In genomic region chr3:112629425-112629824, GRCh38 we compare ENCODE assay signal across 8 cellular contexts. TPM values are rescaled to one million over a fixed set of nuclear protein-coding genes. Genes with fewer than 3 reads are reported as not detected.
DNase-seq lines count a peak whose midpoint lies in the region; ATAC-seq and TF ChIP-seq lines count a peak whose summit lies in the region.

No MANE protein-coding gene starts in this region.

- H3K4me1 ChIP-seq in adipocyte (ENCODE audit: control insufficient read depth, insufficient read depth, low read length) (peaks cover 84% of the 10 kb centered on the region), left lung (no peaks in the 10 kb centered on the region)

- peak overlapping the region; percentile 96 for H3K9ac ChIP-seq in adipocyte (ENCODE audit: low read length)

- H3K36me3 ChIP-seq in adipocyte (ENCODE audit: control insufficient read depth, insufficient read depth, low read length, severe bottlenecking) = peaks cover 88% of the 10 kb centered on the region
- H3K36me3 ChIP-seq in left lung = no peaks in the 10 kb centered on the region

- no peak for TF ChIP-seq CTCF in left lung (IDR thresholded peaks at IDR 0.05)

- H3K27me3 ChIP-seq in adipocyte (replicated peaks; ENCODE audit: control insufficient read depth, insufficient read depth, low read length) (no peaks in the 10 kb centered on the region), left lung (no peaks in the 10 kb centered on the region)

- H3K27ac ChIP-seq in left lung = no peak overlapping the region

- peak; percentile 86 for DNase-seq in AG20443 (ENCODE audit: low spot score)
- DNase-seq in HT-29 (ENCODE audit: low spot score) = peak; percentile 30
- DNase-seq in adipocyte (ENCODE audit: low read depth) = peak; percentile 89
- peak in 1 of 2 donors; percentile 67 for DNase-seq in left lung
- DNase-seq in SW480 (ENCODE audit: low spot score) = no peak
- DNase-seq in NCI-H1694 (lab: John Stamatoyannopoulos, UW) = no peak
- DNase-seq in mesenteric fat pad (ENCODE audit: low spot score) = no peak

- intact Hi-C loops in left lung (cut with DNase I) = no loop called here

- H3K4me3 ChIP-seq in adipocyte (ENCODE audit: low read length) (peak overlapping the region; percentile 85), left lung (no peak overlapping the region)

- peak; percentile 93 for ATAC-seq in left lung
- no peak for ATAC-seq in HG02571 (IDR thresholded peaks at IDR 0.05; ENCODE audit: unreplicated experiment)

- H3K9me3 ChIP-seq in adipocyte (ENCODE audit: control insufficient read depth, low read length) = no peaks in the 10 kb centered on the region
- H3K9me3 ChIP-seq in left lung = no peaks in the 10 kb centered on the region

RNA-seq across cellular contexts. Expression of gene CCDC80, which starts 11.5 kb away (rescaled TPM):
- 0.29 and 0.41 TPM in 2 replicates for total RNA-seq in HT-29 (2014; rRNA removed; shearing (Covaris generic))
- total RNA-seq in left lung (100 to 1,000 TPM; 154 to 247 TPM), mesenteric fat pad (426 TPM)

Comparison
In these comparisons a context has a peak if more than half of its experiments do, and no peak if none do; other contexts are left out.
1. DNase-seq: peak in AG20443 (single experiment), HT-29 (single experiment) and adipocyte (single experiment); none in SW480 (single experiment), NCI-H1694 (single experiment) and mesenteric fat pad (single experiment).
2. RNA of gene CCDC80, which starts 11.5 kb away (total RNA-seq): 426 TPM in mesenteric fat pad (single experiment) and 154 to 247 TPM in left lung; 0.29 to 0.41 TPM in HT-29; every median in the first group is over 100 times any median in the second.